Comparison of ENCODE assay signal across 11 cellular contexts in the genomic region with DNA sequence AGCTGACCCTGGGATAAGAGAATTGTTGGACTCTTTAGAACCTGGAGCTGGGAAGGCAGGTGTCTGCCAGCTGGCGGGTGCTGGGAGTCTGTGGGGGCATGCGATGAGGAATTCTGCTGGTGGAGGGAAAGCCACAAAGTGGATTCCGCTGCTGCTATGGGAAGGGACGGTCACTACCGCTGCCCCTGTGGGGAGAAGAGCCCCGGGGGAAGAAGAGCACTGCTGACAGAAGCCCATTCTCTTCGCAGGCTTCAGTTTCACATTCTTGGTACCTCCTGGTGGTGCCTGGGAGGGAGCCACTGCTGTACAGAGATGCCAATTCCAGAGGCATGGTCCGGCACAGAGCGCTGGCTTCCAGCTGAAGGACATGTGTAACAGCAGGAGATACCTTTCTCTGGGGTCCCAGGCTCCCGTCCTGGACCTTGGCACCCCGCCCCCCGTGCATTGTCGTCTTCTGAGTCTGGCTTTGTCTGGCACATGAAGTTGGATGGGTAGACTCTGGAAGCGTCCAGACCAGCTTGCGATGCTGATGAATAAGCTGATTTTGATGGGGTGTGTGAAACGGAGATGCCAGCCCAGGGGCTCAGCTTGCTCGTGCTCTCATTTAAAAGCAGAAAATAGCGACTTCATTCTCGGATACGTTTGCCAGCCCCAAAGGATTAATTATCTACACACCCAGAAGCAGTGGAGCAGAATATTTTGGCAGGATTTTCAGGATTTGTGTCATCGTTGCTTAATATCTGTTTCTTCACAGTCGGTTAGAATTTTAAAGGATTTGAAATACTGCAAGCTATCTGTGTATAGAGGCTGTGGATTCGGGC. TPM values are rescaled to one million over a fixed set of nuclear protein-coding genes. Genes with fewer than 3 reads are reported as not detected.
DNase-seq lines count a peak whose midpoint lies in the region; ATAC-seq, FAIRE-seq and TF ChIP-seq lines count a peak whose summit lies in the region.
"Had no signal": no experiment of that assay in that cellular context is flagged by ENCODE, and none has a peak within 500 bp of the region (broad histone marks: within the 10 kb centered on the region; RNA-seq: fewer than 3 reads in every experiment).

No MANE protein-coding gene starts in this region.

- H4K20me1 ChIP-seq in GM23248 (ENCODE audit: insufficient read depth), result no peaks in the 10 kb centered on the region

- H3K4me3 Mint-ChIP-seq in stimulated activated effector memory CD8-positive, alpha-beta T cell treated with anti-CD3 and anti-CD28 coated beads, Interleukin-12 subunit alpha, Interleukin-12 subunit beta, amount 100 ng/mL, for 72 hours, result no peak overlapping the region
- H3K4me3 Mint-ChIP-seq: activated T-helper 1 cell treated with anti-CD3 and anti-CD28 coated beads, Interleukin-12 subunit alpha, Interleukin-12 subunit beta, Interleukin-2, Interleukin-4 antibody, amounts not matched to agents 30 ng/mL and 10 ng/mL and 1 ng/mL, durations not matched to agents 14 hours and 24 hours and 36 hours had no signal

- H3K9ac ChIP-seq in GM23248 (peak overlapping the region; percentile 39), kidney (ENCODE audit: low read length in 2 of 2) (peak overlapping the region in 1 of 2 donors; percentile 69)

- no peaks in the 10 kb centered on the region for H3K27me3 ChIP-seq in GM23248 (replicated peaks; ENCODE audit: insufficient read depth)

- H2AFZ ChIP-seq in GM23248, result no peak overlapping the region

- H3K9me3 Mint-ChIP-seq in stimulated activated effector memory CD8-positive, alpha-beta T cell treated with anti-CD3 and anti-CD28 coated beads, Interleukin-12 subunit alpha, Interleukin-12 subunit beta, amount 100 ng/mL, for 72 hours, result no peaks in the 10 kb centered on the region
- H3K9me3 Mint-ChIP-seq: activated T-helper 1 cell treated with anti-CD3 and anti-CD28 coated beads, Interleukin-12 subunit alpha, Interleukin-12 subunit beta, Interleukin-2, Interleukin-4 antibody, amounts not matched to agents 30 ng/mL and 10 ng/mL and 1 ng/mL, durations not matched to agents 14 hours and 24 hours and 36 hours had no signal

- peaks cover 12% of the 10 kb centered on the region for H3K36me3 Mint-ChIP-seq in stimulated activated effector memory CD8-positive, alpha-beta T cell treated with anti-CD3 and anti-CD28 coated beads, Interleukin-12 subunit alpha, Interleukin-12 subunit beta, amount 100 ng/mL, for 72 hours

- no peak for ATAC-seq in stimulated activated effector memory CD8-positive, alpha-beta T cell treated with anti-CD3 and anti-CD28 coated beads, Interleukin-12 subunit alpha, Interleukin-12 subunit beta, amount 100 ng/mL, for 72 hours
- ATAC-seq in HG03378 (IDR thresholded peaks at IDR 0.05; ENCODE audit: unreplicated experiment), result no peak
- ATAC-seq: lower lobe of right lung had no signal

- no peak for TF ChIP-seq CTCF in kidney (IDR thresholded peaks at IDR 0.05; ENCODE audit: borderline replicate concordance, extremely low read depth, insufficient read depth)

- peaks cover 44% of the 10 kb centered on the region for H3K4me1 ChIP-seq in GM23248 (ENCODE audit: insufficient read depth)
- H3K4me1 ChIP-seq in kidney (ENCODE audit: control insufficient read depth in 1 of 2, insufficient read depth in 1 of 2, low read depth in 1 of 2, low read length in 2 of 2), result peaks cover 39 to 53% of the 10 kb centered on the region in 2 donors

- H3F3A ChIP-seq in GM23248 (ENCODE audit: insufficient read depth), result peaks cover 12% of the 10 kb centered on the region

- H3K4me3 ChIP-seq in GM23248 (peak overlapping the region; percentile 34), kidney (ENCODE audit: low read length in 2 of 2) (peak overlapping the region; percentile 10 to 50)
- H3K4me3 ChIP-seq: lower lobe of right lung had no signal

- WGBS in GM23248 (ENCODE audit: low coverage in 1 of 2, low lambda C conversion rate in 2 of 2, missing lambda C conversion rate in 2 of 2), 2 experiments, result 21 to 23% methylated on average over 23 of the region's 23 CpGs

- FAIRE-seq in kidney (lab: Jason Lieb, UNC), result peak; percentile 45

- in situ Hi-C loops in GM23248 (cut with MboI), result no loop called here

- intact Hi-C loops in kidney (cut with DNase I), result no loop called here

- H3K27ac ChIP-seq in GM23248, result peak overlapping the region; percentile 60
- peak overlapping the region; percentile 43 to 92 for H3K27ac ChIP-seq in kidney (ENCODE audit: low read depth in 2 of 2, low read length in 2 of 2)
- H3K27ac ChIP-seq: lower lobe of right lung had no signal

- DNase-seq in GM23248 (peak; percentile 77), anterior cingulate cortex (lab: John Stamatoyannopoulos, UW) (peak in 45 of 58 donors; percentile 26 to 79 (median 55)), kidney (no peak), NCI-H526 (lab: John Stamatoyannopoulos, UW) (no peak), SHP77 (lab: John Stamatoyannopoulos, UW) (no peak), NCI-H2081 (lab: John Stamatoyannopoulos, UW) (no peak)
- no peak for DNase-seq in stimulated activated effector memory CD8-positive, alpha-beta T cell treated with anti-CD3 and anti-CD28 coated beads, Interleukin-12 subunit alpha, Interleukin-12 subunit beta, amount 100 ng/mL, for 72 hours (ENCODE audit: low spot score in 2 of 2)
- DNase-seq: DMS79, lower lobe of right lung had no signal

- peaks cover 77% of the 10 kb centered on the region for H3K79me2 ChIP-seq in GM23248 (ENCODE audit: insufficient read depth)

- peaks cover 64% of the 10 kb centered on the region for H3K4me1 Mint-ChIP-seq in stimulated activated effector memory CD8-positive, alpha-beta T cell treated with anti-CD3 and anti-CD28 coated beads, Interleukin-12 subunit alpha, Interleukin-12 subunit beta, amount 100 ng/mL, for 72 hours

- H3K4me2 ChIP-seq in GM23248 (ENCODE audit: unreplicated experiment), result peak overlapping the region; percentile 65

- H3K36me3 ChIP-seq in GM23248 (ENCODE audit: low read depth) (no peaks in the 10 kb centered on the region), kidney (ENCODE audit: control insufficient read depth in 1 of 2, insufficient read depth in 2 of 2, low read length in 2 of 2) (no peaks in the 10 kb centered on the region)

- H3K9me2 ChIP-seq in GM23248 (ENCODE audit: insufficient read depth), result no peaks in the 10 kb centered on the region

- H3K27ac Mint-ChIP-seq in stimulated activated effector memory CD8-positive, alpha-beta T cell treated with anti-CD3 and anti-CD28 coated beads, Interleukin-12 subunit alpha, Interleukin-12 subunit beta, amount 100 ng/mL, for 72 hours, result peak overlapping the region; percentile 86
- H3K27ac Mint-ChIP-seq: activated T-helper 1 cell treated with anti-CD3 and anti-CD28 coated beads, Interleukin-12 subunit alpha, Interleukin-12 subunit beta, Interleukin-2, Interleukin-4 antibody, amounts not matched to agents 30 ng/mL and 10 ng/mL and 1 ng/mL, durations not matched to agents 14 hours and 24 hours and 36 hours had no signal

- no peaks in the 10 kb centered on the region for H3K9me3 ChIP-seq in GM23248 (ENCODE audit: low read depth)
- no peaks in the 10 kb centered on the region for H3K9me3 ChIP-seq in kidney (ENCODE audit: control insufficient read depth in 1 of 2, low read length in 2 of 2)
- H3K9me3 ChIP-seq: lower lobe of right lung had no signal

RNA-seq across cellular contexts. Expression of a gene that starts 13.2 kb away (rescaled TPM):
- 67.5 and 68.0 TPM in 2 replicates for total RNA-seq in GM23248 (2014; rRNA removed; shearing (Covaris generic))
- polyA plus RNA-seq in GM23248 (2016; fragmentation: Nextera tagmentation; extraction: Ambion mirVana), result 81.8 and 89.7 TPM in 2 replicates
- 210 TPM for total RNA-seq in kidney
- polyA plus RNA-seq in kidney (ENCODE audit: insufficient read depth, low read depth, low replicate concordance), result 122 TPM

RNA-seq across cellular contexts. Expression of a gene that starts 44.0 kb away (rescaled TPM):
- total RNA-seq in GM23248 (2014; rRNA removed; shearing (Covaris generic)), result 6.7 and 7.8 TPM in 2 replicates
- polyA plus RNA-seq in GM23248 (2016; fragmentation: Nextera tagmentation; extraction: Ambion mirVana) (95.0 and 97.5 TPM in 2 replicates), kidney (ENCODE audit: insufficient read depth, low read depth, low replicate concordance) (97.8 TPM)
- total RNA-seq in kidney, result 74.5 TPM

RNA-seq across cellular contexts. Expression of a gene that starts 57.3 kb away (rescaled TPM):
- 22.3 and 25.2 TPM in 2 replicates for total RNA-seq in GM23248 (2014; rRNA removed; shearing (Covaris generic))
- polyA plus RNA-seq in GM23248 (2016; fragmentation: Nextera tagmentation; extraction: Ambion mirVana) (17.6 and 18.0 TPM in 2 replicates), kidney (ENCODE audit: insufficient read depth, low read depth, low replicate concordance) (12.9 TPM)
- 18.7 TPM for total RNA-seq in kidney

Comparison
In these comparisons a context has a peak if more than half of its experiments do, and no peak if none do; other contexts are left out.
1. DNase-seq: peak in GM23248 (single experiment) and anterior cingulate cortex (45 of 58); none in kidney (single experiment), stimulated activated effector memory CD8-positive, alpha-beta T cell treated with anti-CD3 and anti-CD28 coated beads, Interleukin-12 subunit alpha, Interleukin-12 subunit beta, amount 100 ng/mL, for 72 hours (0 of 2), NCI-H526 (0 of 2), SHP77 (0 of 2) and NCI-H2081 (0 of 2).